24 cellular contexts compared by ENCODE assay signal in the genomic region with DNA sequence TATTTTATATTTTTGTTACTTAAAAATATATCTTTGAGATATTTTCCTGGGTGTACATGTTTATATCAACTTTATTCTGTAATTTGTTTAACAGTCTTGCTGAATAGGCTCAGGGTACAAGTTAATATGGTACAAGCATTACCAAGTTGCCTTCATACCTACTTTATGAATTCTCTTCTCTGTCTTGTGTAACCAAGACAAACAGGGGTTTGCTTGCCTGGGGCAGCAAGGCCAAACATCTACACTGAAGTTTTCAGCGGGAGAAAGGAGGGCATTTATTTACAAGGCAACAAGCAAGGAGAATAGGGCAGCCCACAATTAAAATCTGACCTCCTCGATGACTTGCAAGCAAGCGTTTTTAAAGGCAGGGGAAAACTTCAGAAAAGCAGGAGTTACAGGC. TPM values are rescaled to one million over a fixed set of nuclear protein-coding genes. Genes with fewer than 3 reads are reported as not detected.
DNase-seq lines count a peak whose midpoint lies in the region; ATAC-seq, FAIRE-seq and TF ChIP-seq lines count a peak whose summit lies in the region.
"Had no signal": no experiment of that assay in that cellular context is flagged by ENCODE, and none has a peak within 500 bp of the region (broad histone marks: within the 10 kb centered on the region; RNA-seq: fewer than 3 reads in every experiment).

No MANE protein-coding gene starts in this region.

- peak overlapping the region; percentile 42 for H2AFZ ChIP-seq in HepG2 (ENCODE audit: low read length)
- H2AFZ ChIP-seq: GM23338 had no signal

- H3K4me3 ChIP-seq in HepG2 (replicated peaks in 1 of 3; ENCODE audit: insufficient read depth in 1 of 3, low read depth in 2 of 3, low read length in 3 of 3) = no peak overlapping the region
- no peak overlapping the region for H3K4me3 ChIP-seq in right lobe of liver
- H3K4me3 ChIP-seq: BLaER1 treated with 17β-estradiol and CSF1 and Interleukin-3, amounts not matched to agents 10 nM and 100 nM; GM23338 had no signal

- TF ChIP-seq EP300 in HepG2 (IDR thresholded peaks at IDR 0.05; ENCODE audit: low read depth in 2 of 2, low read length in 2 of 2) (peak in 1 of 2 experiments; percentile 23; a peak in 1 of 4 replicates), HepG2 (CRISPR knock-in tag; IDR thresholded peaks at IDR 0.05; ENCODE audit: borderline replicate concordance) (no peak)

- H3K9me3 ChIP-seq in HepG2 (ENCODE audit: low read length) (no peaks in the 10 kb centered on the region), right lobe of liver (no peaks in the 10 kb centered on the region)
- H3K9me3 ChIP-seq: BE2C had no signal

- CTCF ChIA-PET in activated CD4-positive, alpha-beta T cell treated with anti-CD3 and anti-CD28 coated beads, Interleukin-2, amount 10 ng/mL, durations not matched to agents 7 days and 5 days (lab: Charles Lee) = no interaction called here
- CTCF ChIA-PET in activated CD4-positive, alpha-beta T cell treated with anti-CD3 and anti-CD28 coated beads for 36 hours (lab: Charles Lee) = no interaction called here
- CTCF ChIA-PET in HepG2 (lab: Yijun Ruan, JAX; ENCODE audit: low intra/inter-chr PET ratio, low total read pairs) = no interaction called here

- TF ChIP-seq RAD21 in HepG2 (CRISPR knock-in tag; IDR thresholded peaks at IDR 0.05) = no peak

- H3K27ac ChIP-seq in HepG2 (ENCODE audit: extremely low read length, insufficient read depth, low read length) (peak overlapping the region; percentile 40), right lobe of liver (no peak overlapping the region)
- H3K27ac ChIP-seq: 22Rv1; BLaER1 treated with 17β-estradiol and CSF1 and Interleukin-3, amounts not matched to agents 10 nM and 100 nM had no signal

- no TSS peak for BruUV-seq in HepG2 (replicated peaks; lab: Mats Ljungman, UMichigan)

- TF ChIP-seq CTCF in HepG2 (CRISPR knock-in tag; IDR thresholded peaks at IDR 0.05) = no peak
- no peak for TF ChIP-seq CTCF in right lobe of liver (IDR thresholded peaks at IDR 0.05)

- peaks cover under 1% of the 10 kb centered on the region for H3K4me1 Mint-ChIP-seq in activated CD4-positive, alpha-beta T cell treated with anti-CD3 and anti-CD28 coated beads, Interleukin-2, amount 10 ng/mL, durations not matched to agents 7 days and 5 days
- H3K4me1 Mint-ChIP-seq in activated CD4-positive, alpha-beta T cell treated with anti-CD3 and anti-CD28 coated beads for 36 hours = no peaks in the 10 kb centered on the region
- H3K4me1 Mint-ChIP-seq: CD14-positive monocyte; CD8-positive, alpha-beta memory T cell; GM23338; H9 had no signal

- in situ Hi-C loops in HepG2 (cut with HindIII; ENCODE audit: extremely low pct_ligation_motif_present, low pct_unique_long_range_greater_than_20kb) = no loop called here

- POLR2A ChIA-PET in activated CD4-positive, alpha-beta T cell treated with anti-CD3 and anti-CD28 coated beads, Interleukin-2, amount 10 ng/mL, durations not matched to agents 7 days and 5 days (lab: Charles Lee) = no interaction called here
- POLR2A ChIA-PET in activated CD4-positive, alpha-beta T cell treated with anti-CD3 and anti-CD28 coated beads for 36 hours (lab: Charles Lee) = no interaction called here
- POLR2A ChIA-PET in HepG2 (lab: Yijun Ruan, JAX) = no interaction called here

- H3K9me3 Mint-ChIP-seq in activated CD4-positive, alpha-beta T cell treated with anti-CD3 and anti-CD28 coated beads, Interleukin-2, amount 10 ng/mL, durations not matched to agents 7 days and 5 days = no peaks in the 10 kb centered on the region
- no peaks in the 10 kb centered on the region for H3K9me3 Mint-ChIP-seq in activated CD4-positive, alpha-beta T cell treated with anti-CD3 and anti-CD28 coated beads for 36 hours (ENCODE audit: low read depth)
- H3K9me3 Mint-ChIP-seq: CD4-positive, alpha-beta T cell had no signal

- no peak for ATAC-seq in activated CD4-positive, alpha-beta T cell treated with anti-CD3 and anti-CD28 coated beads for 36 hours
- ATAC-seq in HepG2 (peak; percentile 67), right lobe of liver (no peak)
- ATAC-seq: GM23338, HCT116 had no signal

- H3K27me3 Mint-ChIP-seq in activated CD4-positive, alpha-beta T cell treated with anti-CD3 and anti-CD28 coated beads, Interleukin-2, amount 10 ng/mL, durations not matched to agents 7 days and 5 days = no peaks in the 10 kb centered on the region
- no peaks in the 10 kb centered on the region for H3K27me3 Mint-ChIP-seq in activated CD4-positive, alpha-beta T cell treated with anti-CD3 and anti-CD28 coated beads for 36 hours
- H3K27me3 Mint-ChIP-seq: CD4-positive, alpha-beta T cell; CD8-positive, alpha-beta memory T cell had no signal

- no peak overlapping the region for H3K4me3 Mint-ChIP-seq in activated CD4-positive, alpha-beta T cell treated with anti-CD3 and anti-CD28 coated beads, Interleukin-2, amount 10 ng/mL, durations not matched to agents 7 days and 5 days
- no peak overlapping the region for H3K4me3 Mint-ChIP-seq in activated CD4-positive, alpha-beta T cell treated with anti-CD3 and anti-CD28 coated beads for 36 hours
- H3K4me3 Mint-ChIP-seq: CD14-positive monocyte; CD4-positive, alpha-beta T cell; CD8-positive, alpha-beta memory T cell; GM23338; H9 had no signal

- TF ChIP-seq POLR2A in HepG2 (IDR thresholded peaks at IDR 0.05; ENCODE audit: insufficient read depth in 1 of 2, low read depth in 2 of 2, low read length in 2 of 2) (no peak), right lobe of liver (IDR thresholded peaks at IDR 0.05) (no peak)

- intact Hi-C loops in activated CD4-positive, alpha-beta T cell treated with anti-CD3 and anti-CD28 coated beads for 36 hours (cut with DNase I, micrococcal nuclease) = no loop called here
- intact Hi-C loops in HepG2 (cut with micrococcal nuclease; ENCODE audit: unreplicated experiment) = no loop called here
- intact Hi-C loops in right lobe of liver (cut with DNase I) = no loop called here

- H3K36me3 Mint-ChIP-seq in activated CD4-positive, alpha-beta T cell treated with anti-CD3 and anti-CD28 coated beads, Interleukin-2, amount 10 ng/mL, durations not matched to agents 7 days and 5 days (ENCODE audit: low read depth) = no peaks in the 10 kb centered on the region
- no peaks in the 10 kb centered on the region for H3K36me3 Mint-ChIP-seq in activated CD4-positive, alpha-beta T cell treated with anti-CD3 and anti-CD28 coated beads for 36 hours (ENCODE audit: low read depth)
- H3K36me3 Mint-ChIP-seq: CD14-positive monocyte; CD8-positive, alpha-beta memory T cell had no signal

- no peaks in the 10 kb centered on the region for H3K79me2 ChIP-seq in HepG2 (ENCODE audit: insufficient read depth, low read length)

- 0 out of 2 replicates have a peak overlapping the region, but pooled peaks have one; percentile 12 for H3K4me2 ChIP-seq in HepG2 (ENCODE audit: low read depth, low read length)
- H3K4me2 ChIP-seq: BLaER1 treated with 17β-estradiol and CSF1 and Interleukin-3, amounts not matched to agents 10 nM and 100 nM; GM23338 had no signal

- H3K4me1 ChIP-seq in HepG2 (ENCODE audit: insufficient read depth, low read length) = peaks cover 30% of the 10 kb centered on the region
- H3K4me1 ChIP-seq in right lobe of liver = no peaks in the 10 kb centered on the region
- H3K4me1 ChIP-seq: BE2C had no signal

- no peaks in the 10 kb centered on the region for H4K20me1 ChIP-seq in HepG2 (ENCODE audit: insufficient read depth, low read length)
- H4K20me1 ChIP-seq: BLaER1 treated with 17β-estradiol and CSF1 and Interleukin-3, amounts not matched to agents 10 nM and 100 nM had no signal

- H3K9ac ChIP-seq in HepG2 (ENCODE audit: insufficient read depth, low read depth, low read length) = no peak overlapping the region; the same call in 1 of the 2 replicates
- H3K9ac ChIP-seq: BLaER1 treated with 17β-estradiol and CSF1 and Interleukin-3, amounts not matched to agents 10 nM and 100 nM had no signal

- FAIRE-seq in HepG2 (lab: Jason Lieb, UNC) = no peak
- FAIRE-seq: A204.1, D721Med, GM12891, GM18507 had no signal

- WGBS in HepG2 (ENCODE audit: low lambda C conversion rate) = 9% methylated on average over 3 of the region's 3 CpGs
- WGBS in right lobe of liver (ENCODE audit: insufficient coverage, low coverage, low lambda C conversion rate, missing lambda C conversion rate) = 39% methylated on average over 3 of the region's 3 CpGs

- H3K36me3 ChIP-seq in HepG2 (replicated peaks in 1 of 2; ENCODE audit: control insufficient read depth in 1 of 2, insufficient read depth in 2 of 2, low read length in 2 of 2) = no peaks in the 10 kb centered on the region
- H3K36me3 ChIP-seq in right lobe of liver = no peaks in the 10 kb centered on the region
- H3K36me3 ChIP-seq: BE2C; BLaER1 treated with 17β-estradiol and CSF1 and Interleukin-3, amounts not matched to agents 10 nM and 100 nM had no signal

- no peak for DNase-seq in activated CD4-positive, alpha-beta T cell treated with anti-CD3 and anti-CD28 coated beads, Interleukin-2, amount 10 ng/mL, durations not matched to agents 7 days and 5 days
- no peak for DNase-seq in activated CD4-positive, alpha-beta T cell treated with anti-CD3 and anti-CD28 coated beads for 36 hours
- DNase-seq in HepG2 (ENCODE audit: low spot score) = peak; percentile 36
- DNase-seq in right lobe of liver = no peak
- peak; percentile 13 for DNase-seq in renal cortical epithelial cell (ENCODE audit: low read depth)
- no peak for DNase-seq in NCI-H1694 treated with DMSO at 0.1 percent for 48 hours (lab: John Stamatoyannopoulos, UW)
- DNase-seq: BE2C; CD4-positive, alpha-beta T cell; CD8-positive, alpha-beta memory T cell; DMS 273 treated with DMSO at 0.1 percent for 48 hours; DMS79; EL; GF-D8; H9 had no signal

- H3K27ac Mint-ChIP-seq in activated CD4-positive, alpha-beta T cell treated with anti-CD3 and anti-CD28 coated beads, Interleukin-2, amount 10 ng/mL, durations not matched to agents 7 days and 5 days = peak overlapping the region; percentile 19
- H3K27ac Mint-ChIP-seq in activated CD4-positive, alpha-beta T cell treated with anti-CD3 and anti-CD28 coated beads for 36 hours = no peak overlapping the region
- H3K27ac Mint-ChIP-seq: CD14-positive monocyte; CD4-positive, alpha-beta T cell; CD8-positive, alpha-beta memory T cell; GM23338; H9 had no signal

- H3K27me3 ChIP-seq in HepG2 (ENCODE audit: control insufficient read depth in 1 of 2, insufficient read depth in 2 of 2, low read length in 2 of 2) (no peaks in the 10 kb centered on the region), right lobe of liver (no peaks in the 10 kb centered on the region)
- H3K27me3 ChIP-seq: BE2C had no signal

RNA-seq across cellular contexts. Expression of a gene that starts 24.2 kb away (rescaled TPM):
- total RNA-seq in activated CD4-positive, alpha-beta T cell treated with anti-CD3 and anti-CD28 coated beads, Interleukin-2, amount 10 ng/mL, durations not matched to agents 7 days and 5 days = not detected
- total RNA-seq in activated CD4-positive, alpha-beta T cell treated with anti-CD3 and anti-CD28 coated beads for 36 hours = not detected
- total RNA-seq in HepG2 (2016; rRNA removed; fragmentation: Illumina TruSeq; extraction: Trizol) (not detected in 2 replicates), right lobe of liver (not detected), renal cortical epithelial cell (not detected in 2 replicates)
- total RNA-seq in HepG2 (2016; cell fraction: cytosol; rRNA removed; fragmentation: Illumina TruSeq; extraction: Trizol; ENCODE audit: low read depth) = not detected in 2 replicates
- total RNA-seq in HepG2 (2016; cell fraction: insoluble cytoplasmic fraction; rRNA removed; fragmentation: Illumina TruSeq; extraction: Trizol) = not detected in 2 replicates
- not detected in 2 replicates for total RNA-seq in HepG2 (2016; cell fraction: membrane; rRNA removed; fragmentation: Illumina TruSeq; extraction: Trizol)
- not detected in 2 replicates for total RNA-seq in HepG2 (2016; cell fraction: nucleus; rRNA removed; fragmentation: Illumina TruSeq; extraction: Trizol)
- not detected in 2 replicates for polyA plus RNA-seq in HepG2 (2011; rRNA removed)
- not detected in 2 replicates for polyA plus RNA-seq in HepG2 (2011; cell fraction: cytosol; rRNA removed)
- not detected in 2 replicates for polyA plus RNA-seq in HepG2 (2011; cell fraction: nucleus; rRNA removed)
- polyA plus RNA-seq in HepG2 (2012) = not detected in 2 replicates
- not detected in 2 replicates for polyA plus RNA-seq in HepG2 (2016; cell fraction: cytosol; fragmentation: Illumina TruSeq; extraction: Trizol; ENCODE audit: low read depth)
- not detected in 2 replicates for polyA plus RNA-seq in HepG2 (2016; cell fraction: insoluble cytoplasmic fraction; fragmentation: Illumina TruSeq; extraction: Trizol; ENCODE audit: low read depth)
- polyA plus RNA-seq in HepG2 (2016; cell fraction: membrane; fragmentation: Illumina TruSeq; extraction: Trizol; ENCODE audit: low read depth) = not detected in 2 replicates
- polyA plus RNA-seq in HepG2 (2016; cell fraction: nucleus; fragmentation: Illumina TruSeq; extraction: Trizol; ENCODE audit: insufficient read depth, low read depth) = not detected in 2 replicates
- polyA minus RNA-seq in HepG2 (2011; rRNA and poly(A)+ RNA removed; ENCODE audit: low replicate concordance) = not detected in 2 replicates
- polyA minus RNA-seq in HepG2 (2011; cell fraction: cytosol; rRNA and poly(A)+ RNA removed) = not detected in 2 replicates
- not detected in 2 replicates for polyA minus RNA-seq in HepG2 (2011; cell fraction: nucleus; rRNA and poly(A)+ RNA removed)
- total RNA-seq: CD4-positive, alpha-beta T cell; CD8-positive, alpha-beta memory T cell; GM23338; H9 had no signal
- polyA plus RNA-seq: AG04450; CD14-positive monocyte; CD8-positive, alpha-beta memory T cell; GM23338 had no signal

Comparison
In these comparisons a context has a peak if more than half of its experiments do, and no peak if none do; other contexts are left out.
1. DNase-seq: peak in HepG2 (single experiment) and renal cortical epithelial cell (single experiment); none in activated CD4-positive, alpha-beta T cell treated with anti-CD3 and anti-CD28 coated beads, Interleukin-2, amount 10 ng/mL, durations not matched to agents 7 days and 5 days (single experiment), activated CD4-positive, alpha-beta T cell treated with anti-CD3 and anti-CD28 coated beads for 36 hours (single experiment), right lobe of liver (0 of 3) and NCI-H1694 treated with DMSO at 0.1 percent for 48 hours (single experiment).